ENCODE assay signal across 16 cellular contexts in genomic region chr9:99464568-99464967, GRCh38.
DNase-seq lines count a peak whose midpoint lies in the region; TF ChIP-seq lines count a peak whose summit lies in the region.
"Had no signal": no experiment of that assay in that cellular context is flagged by ENCODE, and none has a peak within 500 bp of the region (broad histone marks: within the 10 kb centered on the region; RNA-seq: fewer than 3 reads in every experiment).

No MANE protein-coding gene starts in this region.

- 81 to 83% methylated on average over 4 of the region's 4 CpGs for WGBS in transverse colon (ENCODE audit: low coverage in 1 of 2), 2 donors

- H4K20me1 ChIP-seq in neural progenitor cell (ENCODE audit: low read depth): no peaks in the 10 kb centered on the region
- H4K20me1 ChIP-seq: BLaER1 had no signal

- peak overlapping the region; percentile 50 for H3K27ac Mint-ChIP-seq in neural progenitor cell
- H3K27ac Mint-ChIP-seq: CD4-positive, alpha-beta memory T cell; GM23338 had no signal

- TF ChIP-seq CTCF in A673 (conservative IDR thresholded peaks at IDR 0.05; ENCODE audit: low read depth, low read length) (no peak), neural progenitor cell (IDR thresholded peaks at IDR 0.05) (no peak), transverse colon (IDR thresholded peaks at IDR 0.05) (no peak)

- no peaks in the 10 kb centered on the region for H3F3A ChIP-seq in neural progenitor cell (ENCODE audit: low read depth)

- no peaks in the 10 kb centered on the region for H3K79me2 ChIP-seq in neural progenitor cell (ENCODE audit: low read depth)

- H3K4me2 ChIP-seq in neural progenitor cell: no peak overlapping the region
- H3K4me2 ChIP-seq: BLaER1, GM23338 had no signal

- H3K36me3 Mint-ChIP-seq in neural progenitor cell: no peaks in the 10 kb centered on the region
- H3K36me3 Mint-ChIP-seq: CD14-positive monocyte; CD4-positive, alpha-beta memory T cell had no signal

- H3K36me3 ChIP-seq in A673 (ENCODE audit: insufficient read depth, low read length, poor library complexity, severe bottlenecking) (no peaks in the 10 kb centered on the region), SK-N-MC (ENCODE audit: insufficient read depth, low read length) (no peaks in the 10 kb centered on the region), neural progenitor cell (no peaks in the 10 kb centered on the region), transverse colon (no peaks in the 10 kb centered on the region)
- H3K36me3 ChIP-seq: BLaER1 had no signal

- CTCF ChIA-PET in A673 (lab: Charles Lee): no interaction called here

- peaks cover 4% of the 10 kb centered on the region for H3K27me3 Mint-ChIP-seq in neural progenitor cell (ENCODE audit: insufficient read depth, low read depth)

- peaks cover 37% of the 10 kb centered on the region for H3K4me1 ChIP-seq in A673 (ENCODE audit: insufficient read depth, low read length, poor library complexity, severe bottlenecking)
- H3K4me1 ChIP-seq in neural progenitor cell: peaks cover 16% of the 10 kb centered on the region
- H3K4me1 ChIP-seq in transverse colon: peaks cover 0 to 7% (median 0%) of the 10 kb centered on the region in 4 donors
- H3K4me1 ChIP-seq: BLaER1 had no signal

- H3K9ac ChIP-seq in SK-N-MC (ENCODE audit: insufficient read length): no peak overlapping the region
- H3K9ac ChIP-seq in neural progenitor cell: no peak overlapping the region
- H3K9ac ChIP-seq: BLaER1 had no signal

- H3K9me3 Mint-ChIP-seq in neural progenitor cell: no peaks in the 10 kb centered on the region
- H3K9me3 Mint-ChIP-seq: GM23338 had no signal

- POLR2A ChIA-PET in A673 (lab: Charles Lee; ENCODE audit: low non-redundant PET): no interaction called here

- TF ChIP-seq POLR2A in transverse colon (IDR thresholded peaks at IDR 0.05): no peak

- H3K4me1 Mint-ChIP-seq in neural progenitor cell: peaks cover 19% of the 10 kb centered on the region
- H3K4me1 Mint-ChIP-seq: CD14-positive monocyte; CD4-positive, alpha-beta memory T cell had no signal

- intact Hi-C loops in A673 (cut with micrococcal nuclease; ENCODE audit: unreplicated experiment) (no loop called here), transverse colon (cut with DNase I; ENCODE audit: low total_unique reads) (no loop called here)

- in situ Hi-C loops in transverse colon (cut with MboI; ENCODE audit: low pct_ligation_motif_present in 1 of 4, low pct_unique_long_range_greater_than_20kb in 1 of 4, low sequenced_read_pairs in 3 of 4): no loop called here

- no peak overlapping the region for H3K4me3 Mint-ChIP-seq in neural progenitor cell
- H3K4me3 Mint-ChIP-seq: CD14-positive monocyte; CD4-positive, alpha-beta memory T cell; GM23338 had no signal

- no peak overlapping the region for H2AFZ ChIP-seq in neural progenitor cell (replicated peaks)

- H3K9me3 ChIP-seq in A673 (ENCODE audit: low read depth, low read length, poor library complexity, severe bottlenecking): no peaks in the 10 kb centered on the region
- H3K9me3 ChIP-seq in SK-N-MC (ENCODE audit: low read depth, low read length): no peaks in the 10 kb centered on the region
- H3K9me3 ChIP-seq in neural progenitor cell (ENCODE audit: low read depth): no peaks in the 10 kb centered on the region
- H3K9me3 ChIP-seq in transverse colon: no peaks in the 10 kb centered on the region
- H3K9me3 ChIP-seq: BLaER1 had no signal

- no peaks in the 10 kb centered on the region for H3K27me3 ChIP-seq in A673 (replicated peaks; ENCODE audit: insufficient read depth, low read depth, low read length, poor library complexity)
- no peaks in the 10 kb centered on the region for H3K27me3 ChIP-seq in neural progenitor cell
- H3K27me3 ChIP-seq in transverse colon: no peaks in the 10 kb centered on the region
- H3K27me3 ChIP-seq: BLaER1 had no signal

- TF ChIP-seq EP300 in transverse colon (IDR thresholded peaks at IDR 0.05; ENCODE audit: low read depth): no peak

- DNase-seq in A673 (ENCODE audit: low spot score) (no peak), SK-N-MC (ENCODE audit: low read depth, low spot score) (no peak), neural progenitor cell (ENCODE audit: low spot score) (no peak), transverse colon (no peak), activated gamma-delta T cell treated with Interleukin-2 at 50 U/mL for 16 hours (no peak), AG08396 (ENCODE audit: low spot score) (no peak)
- DNase-seq: CD4-positive, alpha-beta memory T cell; DMS153; DMS79; GDM1; HCEC 1CT; IMR-90 had no signal

- H3K4me3 ChIP-seq in A673 (ENCODE audit: low read depth, low read length, poor library complexity, severe bottlenecking): no peak overlapping the region
- H3K4me3 ChIP-seq in SK-N-MC: no peak overlapping the region
- H3K4me3 ChIP-seq in neural progenitor cell: no peak overlapping the region
- H3K4me3 ChIP-seq in transverse colon: no peak overlapping the region
- H3K4me3 ChIP-seq: BLaER1, GM23338 had no signal

- H3K27ac ChIP-seq in A673 (ENCODE audit: low read depth, low read length, poor library complexity, severe bottlenecking) (peak overlapping the region; percentile 78), SK-N-MC (peak overlapping the region; percentile 97), neural progenitor cell (no peak overlapping the region), transverse colon (peak overlapping the region in 3 of 4 donors; percentile 51 to 63 (median 55))
- H3K27ac ChIP-seq: BLaER1, HL-60 had no signal

- BruUV-seq in A673 (replicated peaks; lab: Mats Ljungman, UMichigan): no TSS peak
